1 cellular context compared by ENCODE assay signal in genomic region chr1:21139601-21140000, GRCh38.
TF ChIP-seq lines count a peak whose summit lies in the region.

No MANE protein-coding gene starts in this region.

TF ChIP-seq in K562, 482 proteins besides CTCF, POLR2A, EP300 and RAD21 (continued from another document):
- TF ChIP-seq NFIC (IDR thresholded peaks at IDR 0.05) = peak; percentile 83
